ENCODE assay signal across 11 cellular contexts in genomic region chr7:87452279-87452678, GRCh38. TPM values are rescaled to one million over a fixed set of nuclear protein-coding genes. Genes with fewer than 3 reads are reported as not detected.
"Had no signal": no experiment of that assay in that cellular context is flagged by ENCODE, and none has a peak within 500 bp of the region (broad histone marks: within the 10 kb centered on the region; RNA-seq: fewer than 3 reads in every experiment).

No MANE protein-coding gene starts in this region.

- H3K4me3 Mint-ChIP-seq: activated CD4-positive, alpha-beta T cell treated with anti-CD3 and anti-CD28 coated beads for 36 hours; activated CD8-positive, alpha-beta T cell treated with anti-CD3 and anti-CD28 coated beads, Interleukin-2, amount 10 ng/mL, durations not matched to agents 7 days and 5 days; activated naive CD8-positive, alpha-beta T cell treated with anti-CD3 and anti-CD28 coated beads, Interleukin-2, amount 50 U/mL, for 24 hours had no signal

- DNase-seq: activated CD4-positive, alpha-beta T cell treated with anti-CD3 and anti-CD28 coated beads for 36 hours; activated CD8-positive, alpha-beta memory T cell treated with anti-CD3 and anti-CD28 coated beads, Interleukin-2, amount 50 U/mL, for 48 hours; activated CD8-positive, alpha-beta T cell treated with anti-CD3 and anti-CD28 coated beads, Interleukin-2, amount 10 ng/mL, durations not matched to agents 7 days and 5 days; activated naive CD4-positive, alpha-beta T cell treated with Interleukin-2 at 50 U/mL for 16 hours; activated naive CD8-positive, alpha-beta T cell treated with anti-CD3 and anti-CD28 coated beads, Interleukin-2, amount 50 U/mL, for 24 hours; hippocampal formation; T-helper 9 cell; thyroid gland had no signal

- H3K9me3 Mint-ChIP-seq: activated naive CD8-positive, alpha-beta T cell treated with anti-CD3 and anti-CD28 coated beads, Interleukin-2, amount 50 U/mL, for 24 hours had no signal

- ATAC-seq: activated CD4-positive, alpha-beta T cell treated with anti-CD3 and anti-CD28 coated beads for 36 hours; activated CD8-positive, alpha-beta T cell treated with anti-CD3 and anti-CD28 coated beads, Interleukin-2, amount 10 ng/mL, durations not matched to agents 7 days and 5 days; activated naive CD8-positive, alpha-beta T cell treated with anti-CD3 and anti-CD28 coated beads, Interleukin-2, amount 50 U/mL, for 24 hours had no signal

- H3K4me1 Mint-ChIP-seq: activated CD4-positive, alpha-beta T cell treated with anti-CD3 and anti-CD28 coated beads for 36 hours; activated naive CD8-positive, alpha-beta T cell treated with anti-CD3 and anti-CD28 coated beads, Interleukin-2, amount 50 U/mL, for 24 hours had no signal

- H3K4me3 ChIP-seq: ascending aorta, cardiac muscle cell, skin epidermis, thyroid gland had no signal

- H3K27ac Mint-ChIP-seq: activated CD4-positive, alpha-beta T cell treated with anti-CD3 and anti-CD28 coated beads for 36 hours; activated CD8-positive, alpha-beta T cell treated with anti-CD3 and anti-CD28 coated beads, Interleukin-2, amount 10 ng/mL, durations not matched to agents 7 days and 5 days; activated naive CD8-positive, alpha-beta T cell treated with anti-CD3 and anti-CD28 coated beads, Interleukin-2, amount 50 U/mL, for 24 hours had no signal

RNA-seq across cellular contexts. Expression of gene ABCB4, which starts 23.2 kb away (rescaled TPM):
- total RNA-seq: activated CD8-positive, alpha-beta T cell treated with anti-CD3 and anti-CD28 coated beads, Interleukin-2, amount 10 ng/mL, durations not matched to agents 7 days and 5 days; ascending aorta had no signal
